In the genomic region with DNA sequence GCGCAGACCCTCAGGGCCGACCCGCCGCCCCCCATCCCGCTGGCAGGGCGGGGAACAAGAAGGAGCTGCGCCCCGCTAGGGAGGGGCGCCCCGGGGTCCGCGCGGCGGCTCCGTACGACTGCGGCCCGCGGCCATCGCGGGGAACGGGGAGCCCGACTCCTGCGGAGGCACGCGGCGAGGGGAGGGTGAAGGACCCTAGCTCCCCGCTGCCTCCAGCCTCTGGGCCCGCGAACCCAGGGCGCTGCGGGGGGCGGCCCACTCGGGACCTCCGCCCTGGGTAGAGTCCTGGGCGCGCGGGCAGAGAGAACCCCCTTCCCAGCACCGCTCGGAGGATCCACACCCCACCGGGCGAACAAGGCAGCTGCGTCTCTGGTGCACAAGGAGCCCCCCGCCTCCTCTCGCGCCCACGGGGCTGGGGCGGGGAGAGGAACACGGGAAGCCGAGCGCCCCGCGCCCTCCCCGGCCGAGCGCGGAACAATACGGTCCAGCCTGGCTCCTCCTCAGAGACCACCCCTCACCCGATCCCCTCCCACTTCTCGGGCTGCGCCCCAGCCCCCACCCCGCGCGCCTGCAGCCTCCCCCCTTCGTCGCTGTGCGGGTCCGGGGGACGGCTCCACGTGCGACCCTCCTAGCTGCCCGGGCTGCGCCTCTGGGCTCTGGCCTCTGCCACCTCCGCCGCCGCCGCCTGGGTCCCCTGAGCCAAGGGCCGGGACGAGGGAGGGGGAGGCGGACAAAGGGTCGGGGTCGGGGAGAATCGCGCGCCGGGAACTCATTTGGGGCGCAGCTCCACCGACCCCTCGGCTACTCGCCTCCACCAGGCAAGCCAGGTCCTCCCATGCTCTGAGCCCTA, we compare ENCODE assay signal across 8 cellular contexts. TPM values are rescaled to one million over a fixed set of nuclear protein-coding genes. Genes with fewer than 3 reads are reported as not detected.
DNase-seq lines count a peak whose midpoint lies in the region; ATAC-seq and TF ChIP-seq lines count a peak whose summit lies in the region.

A gene with protein sequence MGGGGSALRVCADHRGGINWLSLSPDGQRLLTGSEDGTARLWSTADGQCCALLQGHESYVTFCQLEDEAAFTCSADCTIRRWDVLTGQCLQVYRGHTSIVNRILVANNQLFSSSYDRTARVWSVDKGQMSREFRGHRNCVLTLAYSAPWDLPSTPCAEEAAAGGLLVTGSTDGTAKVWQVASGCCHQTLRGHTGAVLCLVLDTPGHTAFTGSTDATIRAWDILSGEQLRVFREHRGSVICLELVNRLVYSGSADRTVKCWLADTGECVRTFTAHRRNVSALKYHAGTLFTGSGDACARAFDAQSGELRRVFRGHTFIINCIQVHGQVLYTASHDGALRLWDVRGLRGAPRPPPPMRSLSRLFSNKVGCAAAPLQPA (minus strand): TSS at position 484 of the 850 bp plus-strand sequence. CDS start 449 bp downstream, at position 35.

- H3K27ac ChIP-seq in caudate nucleus (ENCODE audit: low read depth, low read length): peak within 1 kb of the TSS; percentile 16
- peak within 1 kb of the TSS; percentile 62 for H3K27ac ChIP-seq in mesodermal cell (ENCODE audit: low read depth, low read length, severe bottlenecking)
- peak within 1 kb of the TSS; percentile 77 for H3K27ac ChIP-seq in upper lobe of right lung

- peaks cover 48% of the 10 kb centered on the region for H3K4me1 Mint-ChIP-seq in activated T-cell treated with anti-CD3 and anti-CD28 coated beads, Interleukin-2, amount 50 U/mL, for 24 hours (ENCODE audit: low read depth)

- H3K27ac Mint-ChIP-seq in activated T-cell treated with anti-CD3 and anti-CD28 coated beads, Interleukin-2, amount 50 U/mL, for 24 hours: peak within 1 kb of the TSS; percentile 23

- H3K9me3 Mint-ChIP-seq in activated T-cell treated with anti-CD3 and anti-CD28 coated beads, Interleukin-2, amount 50 U/mL, for 24 hours: no peaks in the 10 kb centered on the region

- H3K27me3 Mint-ChIP-seq in activated T-cell treated with anti-CD3 and anti-CD28 coated beads, Interleukin-2, amount 50 U/mL, for 24 hours: peaks cover 35% of the 10 kb centered on the region

- no peak for TF ChIP-seq CTCF in upper lobe of right lung (IDR thresholded peaks at IDR 0.05)

- no peaks in the 10 kb centered on the region for H3K36me3 Mint-ChIP-seq in activated T-cell treated with anti-CD3 and anti-CD28 coated beads, Interleukin-2, amount 50 U/mL, for 24 hours (ENCODE audit: low read depth)

- WGBS in mesodermal cell (ENCODE audit: insufficient coverage in 2 of 2), 2 experiments: 0% methylated on average over 61 to 65 of the region's 90 CpGs

- peaks cover 9% of the 10 kb centered on the region for H3K4me1 ChIP-seq in mesodermal cell (ENCODE audit: control insufficient read depth, insufficient read depth, low read length, poor library complexity, severe bottlenecking)
- H3K4me1 ChIP-seq in upper lobe of right lung: peaks cover 14% of the 10 kb centered on the region

- no peaks in the 10 kb centered on the region for H3K9me3 ChIP-seq in mesodermal cell (ENCODE audit: control insufficient read depth, low read length)
- no peaks in the 10 kb centered on the region for H3K9me3 ChIP-seq in upper lobe of right lung

- DNase-seq in activated T-cell treated with anti-CD3 and anti-CD28 coated beads, Interleukin-2, amount 50 U/mL, for 24 hours: peak; percentile 52
- DNase-seq in activated T-cell treated with anti-CD3 and anti-CD28 coated beads, Interleukin-2, amount 50 U/mL, for 48 hours: no peak
- DNase-seq in caudate nucleus (lab: John Stamatoyannopoulos, UW) (peak in 1 of 61 donors; percentile 33), upper lobe of right lung (peak; percentile 64), COR-L47 (lab: John Stamatoyannopoulos, UW) (no peak)
- DNase-seq in stimulated activated CD4-positive, alpha-beta T cell treated with anti-CD3 and anti-CD28 coated beads, Interleukin-2, amount 100 ng/mL, for 48 hours: no peak

- intact Hi-C loops in upper lobe of right lung (cut with DNase I): no loop called here

- H3K4me3 ChIP-seq in mesodermal cell (ENCODE audit: extremely low read depth, insufficient read depth, low read length, poor library complexity, severe bottlenecking) (peak within 1 kb of the TSS; percentile 66), upper lobe of right lung (peak within 1 kb of the TSS; percentile 45)

- H3K36me3 ChIP-seq in mesodermal cell (ENCODE audit: control insufficient read depth, insufficient read depth, low read length) (no peaks in the 10 kb centered on the region), upper lobe of right lung (no peaks in the 10 kb centered on the region)

- ATAC-seq in upper lobe of right lung (peak; percentile 11), HG03565 (IDR thresholded peaks at IDR 0.05; ENCODE audit: unreplicated experiment) (no peak)

- H3K4me3 Mint-ChIP-seq in activated T-cell treated with anti-CD3 and anti-CD28 coated beads, Interleukin-2, amount 50 U/mL, for 24 hours: peak within 1 kb of the TSS; percentile 61

- H3K27me3 ChIP-seq in upper lobe of right lung: peaks cover 26% of the 10 kb centered on the region

RNA-seq across cellular contexts. Expression of the gene that starts here (rescaled TPM):
- polyA plus RNA-seq in mesodermal cell (2013, experiment 1 of 2): 31.8 TPM
- polyA plus RNA-seq in mesodermal cell (2013, experiment 2 of 2): 27.7 TPM
- total RNA-seq in upper lobe of right lung: 1.3 TPM

Comparison
In these comparisons a context has a peak if more than half of its experiments do, and no peak if none do; other contexts are left out.
1. DNase-seq: peak in activated T-cell treated with anti-CD3 and anti-CD28 coated beads, Interleukin-2, amount 50 U/mL, for 24 hours (single experiment) and upper lobe of right lung (single experiment); none in activated T-cell treated with anti-CD3 and anti-CD28 coated beads, Interleukin-2, amount 50 U/mL, for 48 hours (0 of 2), COR-L47 (single experiment) and stimulated activated CD4-positive, alpha-beta T cell treated with anti-CD3 and anti-CD28 coated beads, Interleukin-2, amount 100 ng/mL, for 48 hours (0 of 2).
2. H3K27ac ChIP-seq: peak in every context shown above with its lines; median percentile 77 in upper lobe of right lung; 62 in mesodermal cell; 16 in caudate nucleus.